23 cellular contexts compared by ENCODE assay signal in genomic region chr17:43026610-43027009, GRCh38. TPM values are rescaled to one million over a fixed set of nuclear protein-coding genes. Genes with fewer than 3 reads are reported as not detected.
A peak's percentile ranks its signal among the peaks of the same experiment; 100 is the strongest.
DNase-seq lines count a peak whose midpoint lies in the region; ATAC-seq and TF ChIP-seq lines count a peak whose summit lies in the region.
"Had no signal": no experiment of that assay in that cellular context is flagged by ENCODE, and none has a peak within 500 bp of the region (broad histone marks: within the 10 kb centered on the region; RNA-seq: fewer than 3 reads in every experiment).

No MANE protein-coding gene starts in this region.

- peaks cover 19% of the 10 kb centered on the region for H3K79me2 ChIP-seq in neural cell (replicated peaks; ENCODE audit: insufficient read depth, low read length)

- no peaks in the 10 kb centered on the region for H3K36me3 Mint-ChIP-seq in CD4-positive, alpha-beta T cell (ENCODE audit: low read depth)
- H3K36me3 Mint-ChIP-seq in IgD-negative memory B cell (no peaks in the 10 kb centered on the region), endodermal cell (ENCODE audit: low read depth) (peaks cover 21% of the 10 kb centered on the region)
- H3K36me3 Mint-ChIP-seq: activated CD8-positive, alpha-beta memory T cell treated with anti-CD3 and anti-CD28 coated beads, Interleukin-2, amount 10 ng/mL, durations not matched to agents 7 days and 5 days had no signal

- H3K9me3 Mint-ChIP-seq in CD4-positive, alpha-beta T cell = no peaks in the 10 kb centered on the region
- H3K9me3 Mint-ChIP-seq in IgD-negative memory B cell = no peaks in the 10 kb centered on the region
- no peaks in the 10 kb centered on the region for H3K9me3 Mint-ChIP-seq in endodermal cell

- H3K9ac ChIP-seq in endodermal cell (ENCODE audit: extremely low read depth, low read length, poor library complexity, severe bottlenecking) (no peak overlapping the region), neural cell (ENCODE audit: low read length) (no peak overlapping the region)

- TF ChIP-seq RAD21 in neural cell (conservative IDR thresholded peaks at IDR 0.05) = no peak

- no peak overlapping the region for H3K27ac ChIP-seq in CD4-positive, alpha-beta T cell (ENCODE audit: low read depth, low read length)
- H3K27ac ChIP-seq in endodermal cell (ENCODE audit: low read depth, low read length) (no peak overlapping the region), neural cell (ENCODE audit: low read length) (no peak overlapping the region)
- H3K27ac ChIP-seq: hepatocyte, Peyer's patch, psoas muscle, thyroid gland had no signal

- H3K4me3 Mint-ChIP-seq in CD4-positive, alpha-beta T cell = peak overlapping the region; percentile 75
- peak overlapping the region; percentile 22 to 85 (median 28) for H3K4me3 Mint-ChIP-seq in IgD-negative memory B cell
- peak overlapping the region; percentile 70 for H3K4me3 Mint-ChIP-seq in endodermal cell
- H3K4me3 Mint-ChIP-seq: activated CD4-positive, alpha-beta T cell treated with anti-CD3 and anti-CD28 coated beads for 36 hours; activated CD8-positive, alpha-beta memory T cell treated with anti-CD3 and anti-CD28 coated beads, Interleukin-2, amount 10 ng/mL, durations not matched to agents 7 days and 5 days had no signal

- ATAC-seq in CD4-positive, alpha-beta T cell (ENCODE audit: poor library complexity) = no peak
- no peak for ATAC-seq in activated CD4-positive, CD25-positive, alpha-beta regulatory T cell treated with anti-CD3 and anti-CD28 coated beads, Interleukin-2, amount 50 U/mL, for 24 hours
- ATAC-seq in HG03045 (IDR thresholded peaks at IDR 0.05; ENCODE audit: unreplicated experiment) = no peak
- ATAC-seq: activated CD4-positive, alpha-beta T cell treated with anti-CD3 and anti-CD28 coated beads for 36 hours; activated CD8-positive, alpha-beta memory T cell treated with anti-CD3 and anti-CD28 coated beads, Interleukin-2, amount 10 ng/mL, durations not matched to agents 7 days and 5 days; psoas muscle; stimulated activated naive CD8-positive, alpha-beta T cell treated with anti-CD3 and anti-CD28 coated beads, Interleukin-15, Interleukin-2, amounts not matched to agents 100 U/mL and 50 U/mL, for 24 hours had no signal

- H3K4me2 ChIP-seq in neural cell (ENCODE audit: low read length) = no peak overlapping the region
- H3K4me2 ChIP-seq: smooth muscle cell had no signal

- no peak for TF ChIP-seq CTCF in CD4-positive, alpha-beta T cell (IDR thresholded peaks at IDR 0.05)
- TF ChIP-seq CTCF in endodermal cell (conservative IDR thresholded peaks at IDR 0.05) = no peak
- no peak for TF ChIP-seq CTCF in neural cell (IDR thresholded peaks at IDR 0.05; ENCODE audit: poor library complexity, severe bottlenecking)

- POLR2A ChIA-PET in CD4-positive, alpha-beta T cell (lab: Charles Lee) = interaction anchor here (1.5 kb wide), 1 partner anchor 341 kb away, joined by 3 read pairs; no protein-coding TSS in a partner anchor

- H3F3A ChIP-seq in neural cell (ENCODE audit: insufficient read depth, low read length, poor library complexity, severe bottlenecking) = no peaks in the 10 kb centered on the region

- H3K9me3 ChIP-seq in CD4-positive, alpha-beta T cell (ENCODE audit: control insufficient read depth, low read length) = no peaks in the 10 kb centered on the region
- H3K9me3 ChIP-seq in endodermal cell (ENCODE audit: control insufficient read depth, low read length) (no peaks in the 10 kb centered on the region), neural cell (ENCODE audit: low read length) (no peaks in the 10 kb centered on the region)
- H3K9me3 ChIP-seq: breast epithelium, Peyer's patch, psoas muscle, thyroid gland had no signal

- no peaks in the 10 kb centered on the region for H3K9me2 ChIP-seq in neural cell (ENCODE audit: insufficient read depth, low read length)

- H3K4me1 ChIP-seq in endodermal cell (ENCODE audit: control insufficient read depth, insufficient read depth, low read length) = peaks cover 5% of the 10 kb centered on the region
- H3K4me1 ChIP-seq: breast epithelium had no signal

- no peak overlapping the region for H3K27ac Mint-ChIP-seq in CD4-positive, alpha-beta T cell
- peak overlapping the region in 2 of 3 donors; percentile 73 to 81 for H3K27ac Mint-ChIP-seq in IgD-negative memory B cell
- H3K27ac Mint-ChIP-seq in endodermal cell = no peak overlapping the region
- H3K27ac Mint-ChIP-seq: activated CD4-positive, alpha-beta T cell treated with anti-CD3 and anti-CD28 coated beads for 36 hours; activated CD8-positive, alpha-beta memory T cell treated with anti-CD3 and anti-CD28 coated beads, Interleukin-2, amount 10 ng/mL, durations not matched to agents 7 days and 5 days had no signal

- H3K4me3 ChIP-seq in endodermal cell (ENCODE audit: low read length) (no peak overlapping the region), neural cell (ENCODE audit: low read length) (peak overlapping the region; percentile 83)
- H3K4me3 ChIP-seq: breast epithelium, hepatocyte, Peyer's patch, psoas muscle, smooth muscle cell, thyroid gland had no signal

- no peaks in the 10 kb centered on the region for H3K27me3 ChIP-seq in CD4-positive, alpha-beta T cell (ENCODE audit: control insufficient read depth, insufficient read depth, low read length)
- H3K27me3 ChIP-seq in endodermal cell (ENCODE audit: control insufficient read depth, insufficient read depth, low read length, poor library complexity, severe bottlenecking) = no peaks in the 10 kb centered on the region
- no peaks in the 10 kb centered on the region for H3K27me3 ChIP-seq in neural cell (ENCODE audit: insufficient read depth, low read depth, low read length)
- H3K27me3 ChIP-seq: breast epithelium, hepatocyte, Peyer's patch, thyroid gland had no signal

- H3K36me3 ChIP-seq in endodermal cell (ENCODE audit: control insufficient read depth, insufficient read depth, low read length) (no peaks in the 10 kb centered on the region), neural cell (ENCODE audit: insufficient read depth, low read length) (no peaks in the 10 kb centered on the region)
- H3K36me3 ChIP-seq: breast epithelium, Peyer's patch, thyroid gland had no signal

- no peak for DNase-seq in CD4-positive, alpha-beta T cell
- no peak for DNase-seq in endodermal cell
- DNase-seq in nucleus accumbens (lab: John Stamatoyannopoulos, UW) = no peak
- DNase-seq in DMS79 (lab: John Stamatoyannopoulos, UW) = no peak
- DNase-seq: activated CD4-positive, alpha-beta T cell treated with anti-CD3 and anti-CD28 coated beads for 36 hours; activated CD8-positive, alpha-beta memory T cell treated with anti-CD3 and anti-CD28 coated beads, Interleukin-2, amount 10 ng/mL, durations not matched to agents 7 days and 5 days; cortex of kidney; DMS79 treated with DMSO at 0.1 percent for 48 hours; NCI-H187 treated with DMSO at 0.1 percent for 48 hours; NCI-H446; Peyer's patch; psoas muscle; stimulated activated CD4-positive, alpha-beta T cell treated with anti-CD3 and anti-CD28 coated beads, Interleukin-4, amount 100 ng/mL, for 1 hour; stimulated activated naive CD8-positive, alpha-beta T cell treated with anti-CD3 and anti-CD28 coated beads, Interleukin-15, Interleukin-2, amounts not matched to agents 100 U/mL and 50 U/mL, for 24 hours had no signal

- CTCF ChIA-PET in CD4-positive, alpha-beta T cell (lab: Charles Lee) = interaction anchor here (1.2 kb wide), 1 partner anchor 28 kb away, joined by 4 read pairs; the partner anchor contains the start of gene RPL27

- TF ChIP-seq EP300 in neural cell (conservative IDR thresholded peaks at IDR 0.05; ENCODE audit: poor library complexity, severe bottlenecking) = no peak

- H2AFZ ChIP-seq in neural cell (ENCODE audit: low read depth, low read length) = no peak overlapping the region
- H2AFZ ChIP-seq: hepatocyte had no signal

- no peaks in the 10 kb centered on the region for H3K27me3 Mint-ChIP-seq in CD4-positive, alpha-beta T cell
- H3K27me3 Mint-ChIP-seq in IgD-negative memory B cell (no peaks in the 10 kb centered on the region), endodermal cell (ENCODE audit: insufficient read depth) (no peaks in the 10 kb centered on the region)
- H3K27me3 Mint-ChIP-seq: activated CD4-positive, alpha-beta T cell treated with anti-CD3 and anti-CD28 coated beads for 36 hours had no signal

- 97% methylated on average over 3 of the region's 3 CpGs; no CpG with 5 or more reads in 1 of the 2 experiments for WGBS in endodermal cell (ENCODE audit: insufficient coverage in 1 of 2, insufficient read length in 1 of 2), 2 experiments

- peaks cover 12% of the 10 kb centered on the region for H3K4me1 Mint-ChIP-seq in CD4-positive, alpha-beta T cell (ENCODE audit: low read depth)
- H3K4me1 Mint-ChIP-seq in IgD-negative memory B cell = peaks cover 6 to 17% (median 7%) of the 10 kb centered on the region in 3 donors
- peaks cover 25% of the 10 kb centered on the region for H3K4me1 Mint-ChIP-seq in endodermal cell

- H4K20me1 ChIP-seq in neural cell (ENCODE audit: insufficient read depth) = no peaks in the 10 kb centered on the region

- intact Hi-C loops in CD4-positive, alpha-beta T cell (cut with DNase I, micrococcal nuclease) = loop anchor here (5.0 to 10.0 kb wide), 3 partner anchors 98 to 141 kb away; partner anchors contain the start of gene BRCA1 (in 2 of the 2)

RNA-seq across cellular contexts. Expression of gene RND2, which starts 1.6 kb away (rescaled TPM):
- total RNA-seq in CD4-positive, alpha-beta T cell = under 1 TPM; 0.27 to 0.28 TPM
- polyA plus RNA-seq in IgD-negative memory B cell (0.05 TPM), neural cell (43.8 and 44.1 TPM in 2 replicates)
- 10 to 100 TPM; 36.1 to 55.5 TPM for total RNA-seq in endodermal cell
- polyA plus RNA-seq in endodermal cell (2013, experiment 1 of 2) = 85.1 TPM
- 79.7 TPM for polyA plus RNA-seq in endodermal cell (2013, experiment 2 of 2)
- 28.8 and 30.7 TPM in 2 replicates for polyA minus RNA-seq in neural cell
- total RNA-seq: activated CD8-positive, alpha-beta memory T cell treated with anti-CD3 and anti-CD28 coated beads, Interleukin-2, amount 10 ng/mL, durations not matched to agents 7 days and 5 days; HT-29 had no signal

RNA-seq across cellular contexts. Expression of gene VAT1, which starts 4.4 kb away (rescaled TPM):
- 10 to 100 TPM; 27.5 to 27.6 TPM for total RNA-seq in CD4-positive, alpha-beta T cell
- polyA plus RNA-seq in IgD-negative memory B cell = 47.6 TPM
- 100 to 1,000 TPM; 306 to 402 TPM for total RNA-seq in endodermal cell
- 281 TPM for polyA plus RNA-seq in endodermal cell (2013, experiment 1 of 2)
- polyA plus RNA-seq in endodermal cell (2013, experiment 2 of 2) = 251 TPM
- polyA plus RNA-seq in neural cell = 151 and 193 TPM in 2 replicates
- polyA minus RNA-seq in neural cell = 225 and 240 TPM in 2 replicates

RNA-seq across cellular contexts. Expression of gene IFI35, which starts 20.0 kb away (rescaled TPM):
- total RNA-seq in CD4-positive, alpha-beta T cell = 10 to 100 TPM; 23.0 to 24.7 TPM
- polyA plus RNA-seq in IgD-negative memory B cell (63.7 TPM), neural cell (not detected in 2 replicates)
- total RNA-seq in endodermal cell = 1 to 10 TPM; 3.0 to 5.1 TPM
- polyA plus RNA-seq in endodermal cell (2013, experiment 1 of 2) = 1.8 TPM
- polyA plus RNA-seq in endodermal cell (2013, experiment 2 of 2) = 1.2 TPM
- polyA minus RNA-seq in neural cell = not detected in 2 replicates

RNA-seq across cellular contexts. Expression of gene RPL27, which starts 28.4 kb away (rescaled TPM):
- 1,000 to 10,000 TPM; 1,923 to 1,951 TPM for total RNA-seq in CD4-positive, alpha-beta T cell
- 2,481 TPM for polyA plus RNA-seq in IgD-negative memory B cell
- total RNA-seq in endodermal cell = 1,000 to 10,000 TPM; 1,077 to 1,196 TPM
- polyA plus RNA-seq in endodermal cell (2013, experiment 1 of 2) = 1,840 TPM
- 1,865 TPM for polyA plus RNA-seq in endodermal cell (2013, experiment 2 of 2)
- 1,167 and 1,178 TPM in 2 replicates for polyA plus RNA-seq in neural cell
- polyA minus RNA-seq in neural cell = 388 and 475 TPM in 2 replicates

RNA-seq across cellular contexts. Expression of gene RUNDC1, which starts 46.2 kb away (rescaled TPM):
- total RNA-seq in CD4-positive, alpha-beta T cell = 10 to 100 TPM; 11.6 to 11.7 TPM
- polyA plus RNA-seq in IgD-negative memory B cell = 24.0 TPM
- 10 to 100 TPM; 17.7 to 18.5 TPM for total RNA-seq in endodermal cell
- 13.4 TPM for polyA plus RNA-seq in endodermal cell (2013, experiment 1 of 2)
- 11.3 TPM for polyA plus RNA-seq in endodermal cell (2013, experiment 2 of 2)
- 15.1 and 16.3 TPM in 2 replicates for polyA plus RNA-seq in neural cell
- polyA minus RNA-seq in neural cell = 31.1 and 34.8 TPM in 2 replicates

Comparison
In these comparisons a context has a peak if more than half of its experiments do, and no peak if none do; other contexts are left out.
1. H3K27ac Mint-ChIP-seq: peak in IgD-negative memory B cell (2 of 3); none in CD4-positive, alpha-beta T cell (single experiment) and endodermal cell (single experiment).
2. RNA of gene RND2, which starts 1.6 kb away (total RNA-seq): 36.1 to 55.5 TPM in endodermal cell; 0.27 to 0.28 TPM in CD4-positive, alpha-beta T cell; every median in the first group is over 10 times any median in the second.
3. RNA of gene VAT1, which starts 4.4 kb away (total RNA-seq): 306 to 402 TPM in endodermal cell; 27.5 to 27.6 TPM in CD4-positive, alpha-beta T cell; every median in the first group is over 10 times any median in the second.
4. Peak in every context shown above with its lines, with median percentiles within 50 percentile points of each other: H3K4me3 Mint-ChIP-seq.